Comparison of ENCODE assay signal across 1 cellular context in genomic region chr17:27568811-27569210, GRCh38.
TF ChIP-seq lines count a peak whose summit lies in the region.

No MANE protein-coding gene starts in this region.

TF ChIP-seq in HCT116, 20 proteins besides CTCF, POLR2A, EP300 and RAD21 (continued from another document):
- no peak for TF ChIP-seq REST (IDR thresholded peaks at IDR 0.05; ENCODE audit: low read depth)
- no peak for TF ChIP-seq YY1 (IDR thresholded peaks at IDR 0.05; ENCODE audit: extremely low read depth, insufficient replicate concordance, low read depth, low read length)
- no peak for TF ChIP-seq ELF1 (IDR thresholded peaks at IDR 0.05; ENCODE audit: borderline replicate concordance, low read depth)
- no peak for TF ChIP-seq EGR1 (IDR thresholded peaks at IDR 0.05; ENCODE audit: low read depth)
- no peak for TF ChIP-seq ZFX (IDR thresholded peaks at IDR 0.05)
- TF ChIP-seq ZBTB33 (IDR thresholded peaks at IDR 0.05; ENCODE audit: extremely low read depth, insufficient replicate concordance, low read length): no peak
- no peak for TF ChIP-seq ZNF274 (IDR thresholded peaks at IDR 0.05; ENCODE audit: low read depth, low read length)
